ENCODE assay signal across 9 cellular contexts in genomic region chr10:103493911-103494877, GRCh38. TPM values are rescaled to one million over a fixed set of nuclear protein-coding genes. Genes with fewer than 3 reads are reported as not detected.
DNase-seq lines count a peak whose midpoint lies in the region; ATAC-seq and TF ChIP-seq lines count a peak whose summit lies in the region.
"Had no signal": no experiment of that assay in that cellular context is flagged by ENCODE, and none has a peak within 500 bp of the region (broad histone marks: within the 10 kb centered on the region; RNA-seq: fewer than 3 reads in every experiment).

No MANE protein-coding gene starts in this region.

- no peaks in the 10 kb centered on the region for H3K9me3 ChIP-seq in right cardiac atrium (ENCODE audit: control insufficient read depth, low read length)
- H3K9me3 ChIP-seq in skeletal muscle tissue (ENCODE audit: control insufficient read depth in 3 of 3, low read length in 3 of 3), result no peaks in the 10 kb centered on the region

- H3K4me1 Mint-ChIP-seq in activated naive CD4-positive, alpha-beta T cell treated with anti-CD3 and anti-CD28 coated beads, Interleukin-2, amount 10 ng/mL, durations not matched to agents 7 days and 5 days, result peaks cover 19% of the 10 kb centered on the region

- no peaks in the 10 kb centered on the region for H3K36me3 Mint-ChIP-seq in activated naive CD4-positive, alpha-beta T cell treated with anti-CD3 and anti-CD28 coated beads, Interleukin-2, amount 10 ng/mL, durations not matched to agents 7 days and 5 days

- H3K4me3 ChIP-seq in HL-60 (replicated peaks; ENCODE audit: insufficient read depth, low read length), result peak overlapping the region; percentile 37
- H3K4me3 ChIP-seq in right cardiac atrium (ENCODE audit: low read length), result peak overlapping the region; percentile 65
- peak overlapping the region in 2 of 3 donors; percentile 32 to 54 for H3K4me3 ChIP-seq in skeletal muscle tissue (ENCODE audit: low read length in 3 of 3)

- WGBS in right cardiac atrium, result 1% methylated on average over 91 of the region's 92 CpGs

- no peak overlapping the region for H3K27ac Mint-ChIP-seq in activated naive CD4-positive, alpha-beta T cell treated with anti-CD3 and anti-CD28 coated beads, Interleukin-2, amount 10 ng/mL, durations not matched to agents 7 days and 5 days

- no peaks in the 10 kb centered on the region for H3K9me3 Mint-ChIP-seq in activated naive CD4-positive, alpha-beta T cell treated with anti-CD3 and anti-CD28 coated beads, Interleukin-2, amount 10 ng/mL, durations not matched to agents 7 days and 5 days

- H3K36me3 ChIP-seq in skeletal muscle tissue (ENCODE audit: control insufficient read depth in 3 of 3, insufficient read depth in 3 of 3, low read length in 3 of 3), result no peaks in the 10 kb centered on the region

- peaks cover 83% of the 10 kb centered on the region for H3K27me3 Mint-ChIP-seq in activated naive CD4-positive, alpha-beta T cell treated with anti-CD3 and anti-CD28 coated beads, Interleukin-2, amount 10 ng/mL, durations not matched to agents 7 days and 5 days

- peak; percentile 47 for DNase-seq in AG20443 (ENCODE audit: low spot score)
- peak in 1 of 2 experiments; percentile 27 for DNase-seq in HL-60 (ENCODE audit: low read depth in 1 of 2, low spot score in 1 of 2)
- DNase-seq in activated naive CD4-positive, alpha-beta T cell treated with anti-CD3 and anti-CD28 coated beads, Interleukin-2, amount 10 ng/mL, durations not matched to agents 7 days and 5 days, result peak; percentile 67
- peak; percentile 21 to 68 (median 62) for DNase-seq in right cardiac atrium
- DNase-seq in DMS79 (lab: John Stamatoyannopoulos, UW), result no peak
- DNase-seq in NCI-H1930 (lab: John Stamatoyannopoulos, UW), result no peak

- H3K4me1 ChIP-seq in right cardiac atrium (ENCODE audit: control insufficient read depth, insufficient read depth, low read length) (no peaks in the 10 kb centered on the region), skeletal muscle tissue (ENCODE audit: control insufficient read depth in 3 of 3, insufficient read depth in 3 of 3, low read length in 3 of 3) (peaks cover 13 to 15% (median 14%) of the 10 kb centered on the region in 3 donors)

- peak overlapping the region; percentile 63 for H3K4me3 Mint-ChIP-seq in activated naive CD4-positive, alpha-beta T cell treated with anti-CD3 and anti-CD28 coated beads, Interleukin-2, amount 10 ng/mL, durations not matched to agents 7 days and 5 days

- H3K27me3 ChIP-seq in HL-60 (ENCODE audit: insufficient read depth, poor library complexity, severe bottlenecking) (peaks cover 36% of the 10 kb centered on the region), right cardiac atrium (ENCODE audit: control insufficient read depth, insufficient read depth) (no peaks in the 10 kb centered on the region), skeletal muscle tissue (ENCODE audit: control insufficient read depth in 3 of 3, insufficient read depth in 3 of 3, low read length in 3 of 3) (peaks cover 16 to 35% (median 22%) of the 10 kb centered on the region in 3 donors)

- CTCF ChIA-PET in activated naive CD4-positive, alpha-beta T cell treated with anti-CD3 and anti-CD28 coated beads, Interleukin-2, amount 10 ng/mL, durations not matched to agents 7 days and 5 days (lab: Charles Lee), result interaction anchor here (0.9 to 1.9 kb wide), 6 partner anchors 11 to 78 kb away, joined by 3 to 5 read pairs (median 4); no protein-coding TSS in a partner anchor

- intact Hi-C loops in right cardiac atrium (cut with DNase I), result no loop called here

- peak overlapping the region in 1 of 3 donors; percentile 40 for H3K9ac ChIP-seq in skeletal muscle tissue (ENCODE audit: low read depth in 1 of 3, low read length in 3 of 3)

- H3K27ac ChIP-seq in HL-60 (replicated peaks) (no peak overlapping the region), right cardiac atrium (ENCODE audit: low read length) (no peak overlapping the region), skeletal muscle tissue (ENCODE audit: low read depth, low read length) (no peak overlapping the region)

- ATAC-seq in right cardiac atrium (peak; percentile 21 to 51), HG02588 (IDR thresholded peaks at IDR 0.05; ENCODE audit: unreplicated experiment) (no peak)

- no peak for TF ChIP-seq CTCF in HL-60 (IDR thresholded peaks at IDR 0.05; ENCODE audit: insufficient read depth, low read length)

RNA-seq across cellular contexts. Expression of gene NEURL1, which starts 0.7 kb away (rescaled TPM):
- total RNA-seq in right cardiac atrium, result under 1 TPM; 0.11 to 0.20 (median 0.14) TPM
- polyA plus RNA-seq in right cardiac atrium, result 0.16 TPM
- total RNA-seq in skeletal muscle tissue, result 12.0 TPM

RNA-seq across cellular contexts. Expression of gene CALHM3, which starts 15.2 kb away (rescaled TPM):
- not detected for total RNA-seq in right cardiac atrium
- not detected for polyA plus RNA-seq in right cardiac atrium
- total RNA-seq in skeletal muscle tissue, result not detected
- total RNA-seq: dermis microvascular lymphatic vessel endothelial cell had no signal

RNA-seq across cellular contexts. Expression of gene CALHM1, which starts 35.5 kb away (rescaled TPM):
- total RNA-seq in right cardiac atrium (not detected), skeletal muscle tissue (not detected)
- not detected for polyA plus RNA-seq in right cardiac atrium
- total RNA-seq: dermis microvascular lymphatic vessel endothelial cell had no signal

RNA-seq across cellular contexts. Expression of gene CALHM2, which starts 42.0 kb away (rescaled TPM):
- total RNA-seq in right cardiac atrium (10 to 100 TPM; 24.6 to 31.9 (median 30.3) TPM), skeletal muscle tissue (4.7 TPM)
- polyA plus RNA-seq in right cardiac atrium, result 22.1 TPM

Comparison
In these comparisons a context has a peak if more than half of its experiments do, and no peak if none do; other contexts are left out.
1. DNase-seq: peak in AG20443 (single experiment), activated naive CD4-positive, alpha-beta T cell treated with anti-CD3 and anti-CD28 coated beads, Interleukin-2, amount 10 ng/mL, durations not matched to agents 7 days and 5 days (single experiment) and right cardiac atrium (3 of 3); none in DMS79 (single experiment) and NCI-H1930 (0 of 2).
2. RNA of gene NEURL1, which starts 0.7 kb away (total RNA-seq): 12.0 TPM in skeletal muscle tissue (single experiment); 0.11 to 0.20 TPM in right cardiac atrium; every median in the first group is over 10 times any median in the second.
3. Peak in every context shown above with its lines, with median percentiles within 50 percentile points of each other: H3K4me3 ChIP-seq.